ENCODE assay signal across 13 cellular contexts in the genomic region with DNA sequence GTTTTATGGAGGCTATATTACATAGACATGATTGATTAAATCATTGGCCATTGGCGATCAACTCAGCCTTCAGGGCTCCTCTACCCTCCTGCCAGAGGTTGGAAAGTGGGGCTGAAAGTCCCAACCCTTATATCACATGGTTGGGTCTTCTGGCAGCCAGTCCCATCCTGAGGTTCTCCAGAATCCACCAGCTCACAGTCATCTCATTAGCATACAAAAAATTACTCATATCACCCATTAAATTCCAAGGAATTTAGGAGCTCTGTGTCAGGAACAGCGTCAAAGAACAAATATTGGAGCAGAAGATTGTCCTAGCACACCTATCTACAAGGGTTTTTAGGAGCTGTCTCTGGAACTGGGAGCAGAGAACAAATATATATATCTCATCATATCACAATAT. TPM values are rescaled to one million over a fixed set of nuclear protein-coding genes. Genes with fewer than 3 reads are reported as not detected.
DNase-seq lines count a peak whose midpoint lies in the region; ATAC-seq and TF ChIP-seq lines count a peak whose summit lies in the region.
"Had no signal": no experiment of that assay in that cellular context is flagged by ENCODE, and none has a peak within 500 bp of the region (broad histone marks: within the 10 kb centered on the region; RNA-seq: fewer than 3 reads in every experiment).

No MANE protein-coding gene starts in this region.

- POLR2A ChIA-PET in PC-3 (lab: Charles Lee; ENCODE audit: unreplicated experiment), result no interaction called here
- POLR2A ChIA-PET in activated CD4-positive, alpha-beta T cell treated with anti-CD3 and anti-CD28 coated beads for 36 hours (lab: Charles Lee), result interaction anchor here (0.6 kb wide), 1 partner anchor 238 kb away, joined by 3 read pairs; no protein-coding TSS in a partner anchor

- H3K4me1 ChIP-seq in PC-3 (ENCODE audit: insufficient read depth, low read length) (no peaks in the 10 kb centered on the region), foreskin keratinocyte (no peaks in the 10 kb centered on the region)
- H3K4me1 ChIP-seq: Caco-2, HAP-1 had no signal

- no peaks in the 10 kb centered on the region for H3K4me1 Mint-ChIP-seq in activated CD4-positive, alpha-beta T cell treated with anti-CD3 and anti-CD28 coated beads for 36 hours

- no peaks in the 10 kb centered on the region for H3K79me2 ChIP-seq in PC-3 (ENCODE audit: low read length)

- ATAC-seq in PC-3 (no peak), foreskin keratinocyte (peak; percentile 48)
- ATAC-seq in activated CD4-positive, alpha-beta T cell treated with anti-CD3 and anti-CD28 coated beads for 36 hours, result no peak
- ATAC-seq in activated CD4-positive, CD25-positive, alpha-beta regulatory T cell treated with anti-CD3 and anti-CD28 coated beads, Interleukin-2, amount 50 U/mL, for 24 hours, result no peak
- ATAC-seq: CD8-positive, alpha-beta T cell had no signal

- TF ChIP-seq CTCF in PC-3 (conservative IDR thresholded peaks at IDR 0.05; ENCODE audit: low read depth, low read length), result no peak
- no peak for TF ChIP-seq CTCF in foreskin keratinocyte (conservative IDR thresholded peaks at IDR 0.05)

- no TSS peak for BruUV-seq in PC-3 (replicated peaks; lab: Mats Ljungman, UMichigan)

- no peaks in the 10 kb centered on the region for H3K9me3 ChIP-seq in PC-3 (ENCODE audit: low read length)
- H3K9me3 ChIP-seq: BE2C, Caco-2, HAP-1 had no signal

- H3K36me3 Mint-ChIP-seq in activated CD4-positive, alpha-beta T cell treated with anti-CD3 and anti-CD28 coated beads for 36 hours (ENCODE audit: low read depth), result no peaks in the 10 kb centered on the region
- H3K36me3 Mint-ChIP-seq: CD8-positive, alpha-beta T cell had no signal

- H3K27me3 ChIP-seq in PC-3 (ENCODE audit: low read length), result no peaks in the 10 kb centered on the region
- no peaks in the 10 kb centered on the region for H3K27me3 ChIP-seq in foreskin keratinocyte
- H3K27me3 ChIP-seq: BE2C had no signal

- no peak overlapping the region for H3K4me2 ChIP-seq in PC-3 (ENCODE audit: low read length)

- DNase-seq in ELR (ENCODE audit: low read depth) (peak; percentile 53), PC-3 (peak; percentile 6), foreskin keratinocyte (peak in 1 of 2 donors; percentile 31), NK-92 (lab: John Stamatoyannopoulos, UW; ENCODE audit: unreplicated experiment) (no peak), activated T-cell treated with anti-CD3 and anti-CD28 coated beads for 4 hours (no peak)
- no peak for DNase-seq in activated CD4-positive, alpha-beta T cell treated with anti-CD3 and anti-CD28 coated beads for 36 hours
- DNase-seq: BE2C; CD8-positive, alpha-beta T cell; KBM-7 had no signal

- no peaks in the 10 kb centered on the region for H3F3A ChIP-seq in PC-3 (ENCODE audit: low read length, unreplicated experiment)

- H3K4me3 Mint-ChIP-seq in activated CD4-positive, alpha-beta T cell treated with anti-CD3 and anti-CD28 coated beads for 36 hours, result no peak overlapping the region
- H3K4me3 Mint-ChIP-seq: CD8-positive, alpha-beta T cell had no signal

- H3K9ac ChIP-seq in PC-3 (ENCODE audit: low read length), result no peak overlapping the region

- intact Hi-C loops in PC-3 (cut with micrococcal nuclease), result no loop called here
- intact Hi-C loops in activated CD4-positive, alpha-beta T cell treated with anti-CD3 and anti-CD28 coated beads for 36 hours (cut with DNase I, micrococcal nuclease), result no loop called here

- H2AFZ ChIP-seq in PC-3 (ENCODE audit: low read length), result no peak overlapping the region

- no peaks in the 10 kb centered on the region for H4K20me1 ChIP-seq in PC-3 (ENCODE audit: low read length)

- no peak overlapping the region for H3K4me3 ChIP-seq in PC-3 (ENCODE audit: low read length)
- H3K4me3 ChIP-seq: HAP-1 had no signal

- H3K36me3 ChIP-seq in PC-3 (ENCODE audit: low read depth, low read length), result no peaks in the 10 kb centered on the region
- H3K36me3 ChIP-seq: BE2C, HAP-1 had no signal

- no peak overlapping the region for H3K27ac ChIP-seq in PC-3 (ENCODE audit: low read length)
- no peak overlapping the region for H3K27ac ChIP-seq in foreskin keratinocyte
- H3K27ac ChIP-seq: C4-2B had no signal

- no peaks in the 10 kb centered on the region for H3K9me2 ChIP-seq in PC-3 (replicated peaks; ENCODE audit: low read length)

- H3K27me3 Mint-ChIP-seq in activated CD4-positive, alpha-beta T cell treated with anti-CD3 and anti-CD28 coated beads for 36 hours, result peaks cover 4% of the 10 kb centered on the region

- CTCF ChIA-PET in PC-3 (lab: Charles Lee), result no interaction called here
- CTCF ChIA-PET in activated CD4-positive, alpha-beta T cell treated with anti-CD3 and anti-CD28 coated beads for 36 hours (lab: Charles Lee), result interaction anchor here (0.6 kb wide), 1 partner anchor 70 kb away, joined by 3 read pairs; no protein-coding TSS in a partner anchor

- no peaks in the 10 kb centered on the region for H3K9me3 Mint-ChIP-seq in activated CD4-positive, alpha-beta T cell treated with anti-CD3 and anti-CD28 coated beads for 36 hours (ENCODE audit: low read depth)
- H3K9me3 Mint-ChIP-seq: CD8-positive, alpha-beta T cell had no signal

- no peak overlapping the region for H3K27ac Mint-ChIP-seq in activated CD4-positive, alpha-beta T cell treated with anti-CD3 and anti-CD28 coated beads for 36 hours
- H3K27ac Mint-ChIP-seq: CD8-positive, alpha-beta T cell had no signal

RNA-seq across cellular contexts. Expression of a gene that starts 39.4 kb away (rescaled TPM):
- total RNA-seq in PC-3 (2014; rRNA removed) (18.2 and 20.9 TPM in 2 replicates), foreskin keratinocyte (21.5 and 25.0 TPM in 2 replicates)
- polyA plus RNA-seq in foreskin keratinocyte, result 17.0 and 21.0 TPM in 2 replicates
- under 1 TPM; 0.25 to 0.40 TPM for total RNA-seq in activated CD4-positive, alpha-beta T cell treated with anti-CD3 and anti-CD28 coated beads for 36 hours

Comparison
In these comparisons a context has a peak if more than half of its experiments do, and no peak if none do; other contexts are left out.
1. DNase-seq: peak in ELR (single experiment) and PC-3 (single experiment); none in NK-92 (single experiment), activated CD4-positive, alpha-beta T cell treated with anti-CD3 and anti-CD28 coated beads for 36 hours (single experiment) and activated T-cell treated with anti-CD3 and anti-CD28 coated beads for 4 hours (single experiment).
2. RNA of a gene that starts 39.4 kb away (total RNA-seq): 21.5 to 25.0 TPM in foreskin keratinocyte and 18.2 to 20.9 TPM in PC-3; 0.25 to 0.40 TPM in activated CD4-positive, alpha-beta T cell treated with anti-CD3 and anti-CD28 coated beads for 36 hours; every median in the first group is over 10 times any median in the second.